ENCODE assay signal across 1 cellular context in genomic region chr20:48019496-48019895, GRCh38.
TF ChIP-seq lines count a peak whose summit lies in the region.

No MANE protein-coding gene starts in this region.

TF ChIP-seq in IMR-90, 13 proteins besides CTCF, POLR2A, EP300 and RAD21 (continued from another document):
- no peak for TF ChIP-seq USF2 (IDR thresholded peaks at IDR 0.05; ENCODE audit: low read depth, low read length)
- no peak for TF ChIP-seq RCOR1 (IDR thresholded peaks at IDR 0.05; ENCODE audit: insufficient replicate concordance, low read length)
- TF ChIP-seq FOS (IDR thresholded peaks at IDR 0.05; ENCODE audit: low read depth, low read length): no peak
- TF ChIP-seq NFE2L2 (IDR thresholded peaks at IDR 0.05; ENCODE audit: low read depth, low read length): no peak
